ENCODE assay signal across 13 cellular contexts in the genomic region with DNA sequence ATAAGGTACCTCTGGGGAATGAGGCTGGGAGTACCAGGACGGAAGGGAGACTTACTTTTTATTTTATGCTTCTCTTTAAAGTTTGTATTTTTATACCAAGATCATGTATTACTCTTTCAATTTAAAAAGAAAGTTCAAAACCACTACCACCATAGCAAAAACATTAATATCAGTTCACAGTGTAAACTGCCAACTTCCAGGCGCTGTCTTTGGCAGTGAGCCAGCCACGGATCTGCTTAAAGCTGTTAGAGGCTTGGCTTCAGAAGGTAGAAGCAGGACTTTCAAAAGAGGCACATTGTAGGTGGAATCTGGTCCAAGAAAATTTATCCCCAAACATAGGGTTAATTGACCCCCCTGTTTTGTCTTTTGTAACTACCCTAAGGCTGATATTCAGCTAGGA.
A peak's percentile ranks its signal among the peaks of the same experiment; 100 is the strongest.
DNase-seq lines count a peak whose midpoint lies in the region; ATAC-seq and TF ChIP-seq lines count a peak whose summit lies in the region.
"Had no signal": no experiment of that assay in that cellular context is flagged by ENCODE, and none has a peak within 500 bp of the region (broad histone marks: within the 10 kb centered on the region; RNA-seq: fewer than 3 reads in every experiment).

No MANE protein-coding gene starts in this region.

- no peaks in the 10 kb centered on the region for H3K36me3 Mint-ChIP-seq in activated CD8-positive, alpha-beta T cell treated with anti-CD3 and anti-CD28 coated beads for 36 hours (ENCODE audit: low read depth)
- H3K36me3 Mint-ChIP-seq: CD4-positive, alpha-beta memory T cell had no signal

- DNase-seq in DMS79 (lab: John Stamatoyannopoulos, UW) (peak; percentile 9), NCI-H1092 (lab: John Stamatoyannopoulos, UW) (peak; percentile 19), adrenal gland (peak; percentile 40 to 82 (median 71)), left kidney (ENCODE audit: low read depth, low spot score) (peak; percentile 28), activated gamma-delta T cell (lab: John Stamatoyannopoulos, UW) (no peak)
- no peak for DNase-seq in activated CD8-positive, alpha-beta T cell treated with anti-CD3 and anti-CD28 coated beads for 36 hours
- DNase-seq: activated B cell treated with CpG ODN at 0.5 μM for 24 hours; activated effector memory CD4-positive, alpha-beta T cell treated with anti-CD3 and anti-CD28 coated beads, Interleukin-2, amount 50 U/mL, for 16 hours; CD4-positive, alpha-beta memory T cell had no signal

- CTCF ChIA-PET in activated CD8-positive, alpha-beta T cell treated with anti-CD3 and anti-CD28 coated beads for 36 hours (lab: Charles Lee), result no interaction called here

- TF ChIP-seq CTCF in adrenal gland (IDR thresholded peaks at IDR 0.05), result no peak
- no peak for TF ChIP-seq CTCF in activated CD8-positive, alpha-beta T cell treated with anti-CD3 and anti-CD28 coated beads for 36 hours (IDR thresholded peaks at IDR 0.05)

- no peak overlapping the region for H3K27ac ChIP-seq in adrenal gland
- H3K27ac ChIP-seq: neural progenitor cell had no signal

- H3K4me1 ChIP-seq in adrenal gland (replicated peaks in 1 of 2), result no peaks in the 10 kb centered on the region

- no peaks in the 10 kb centered on the region for H3K27me3 ChIP-seq in adrenal gland
- H3K27me3 ChIP-seq: neural progenitor cell had no signal

- H3K27ac Mint-ChIP-seq in activated CD8-positive, alpha-beta T cell treated with anti-CD3 and anti-CD28 coated beads for 36 hours, result no peak overlapping the region
- H3K27ac Mint-ChIP-seq: activated B cell treated with CpG ODN at 0.5 μM for 24 hours; CD4-positive, alpha-beta memory T cell; neural progenitor cell had no signal

- intact Hi-C loops in adrenal gland (cut with DNase I), result no loop called here
- intact Hi-C loops in activated CD8-positive, alpha-beta T cell treated with anti-CD3 and anti-CD28 coated beads for 36 hours (cut with micrococcal nuclease), result no loop called here

- H3K4me3 Mint-ChIP-seq in activated CD8-positive, alpha-beta T cell treated with anti-CD3 and anti-CD28 coated beads for 36 hours, result no peak overlapping the region
- H3K4me3 Mint-ChIP-seq: activated B cell treated with CpG ODN at 0.5 μM for 24 hours; CD4-positive, alpha-beta memory T cell; IgD-negative memory B cell; neural progenitor cell had no signal

- H3K4me3 ChIP-seq in adrenal gland, result no peak overlapping the region
- H3K4me3 ChIP-seq: neural progenitor cell had no signal

- TF ChIP-seq POLR2A in adrenal gland (IDR thresholded peaks at IDR 0.05), result no peak

- H3K36me3 ChIP-seq in adrenal gland (replicated peaks in 1 of 2), result no peaks in the 10 kb centered on the region
- H3K36me3 ChIP-seq: neural progenitor cell had no signal

- POLR2A ChIA-PET in activated CD8-positive, alpha-beta T cell treated with anti-CD3 and anti-CD28 coated beads for 36 hours (lab: Charles Lee), result no interaction called here

- peaks cover 4% of the 10 kb centered on the region for H3K9me3 Mint-ChIP-seq in activated CD8-positive, alpha-beta T cell treated with anti-CD3 and anti-CD28 coated beads for 36 hours

- H3K27me3 Mint-ChIP-seq in activated CD8-positive, alpha-beta T cell treated with anti-CD3 and anti-CD28 coated beads for 36 hours, result no peaks in the 10 kb centered on the region
- H3K27me3 Mint-ChIP-seq: CD4-positive, alpha-beta memory T cell had no signal

- no peaks in the 10 kb centered on the region for H3K9me3 ChIP-seq in adrenal gland (replicated peaks in 1 of 3)

- 1 to 20% (median 15%) methylated on average over 3 of the region's 3 CpGs for WGBS in adrenal gland, 4 donors

- ATAC-seq in HG02759 (IDR thresholded peaks at IDR 0.05; ENCODE audit: unreplicated experiment) (no peak), HG03432 (IDR thresholded peaks at IDR 0.05; ENCODE audit: unreplicated experiment) (no peak)
- ATAC-seq in activated CD8-positive, alpha-beta T cell treated with anti-CD3 and anti-CD28 coated beads for 36 hours, result no peak

- no peaks in the 10 kb centered on the region for H3K4me1 Mint-ChIP-seq in activated CD8-positive, alpha-beta T cell treated with anti-CD3 and anti-CD28 coated beads for 36 hours (ENCODE audit: low read depth)
- H3K4me1 Mint-ChIP-seq: activated B cell treated with CpG ODN at 0.5 μM for 24 hours; CD4-positive, alpha-beta memory T cell had no signal

Comparison
In these comparisons a context has a peak if more than half of its experiments do, and no peak if none do; other contexts are left out.
1. DNase-seq: peak in DMS79 (single experiment), NCI-H1092 (single experiment), adrenal gland (7 of 7) and left kidney (single experiment); none in activated gamma-delta T cell (single experiment) and activated CD8-positive, alpha-beta T cell treated with anti-CD3 and anti-CD28 coated beads for 36 hours (single experiment).